In genomic region chr1:92952714-92953113, GRCh38 we compare ENCODE assay signal across 17 cellular contexts. TPM values are rescaled to one million over a fixed set of nuclear protein-coding genes. Genes with fewer than 3 reads are reported as not detected.
DNase-seq lines count a peak whose midpoint lies in the region; ATAC-seq and TF ChIP-seq lines count a peak whose summit lies in the region.
"Had no signal": no experiment of that assay in that cellular context is flagged by ENCODE, and none has a peak within 500 bp of the region (broad histone marks: within the 10 kb centered on the region; RNA-seq: fewer than 3 reads in every experiment).

No MANE protein-coding gene starts in this region.

- no peaks in the 10 kb centered on the region for H3K36me3 ChIP-seq in GM23248 (ENCODE audit: low read depth)
- H3K36me3 ChIP-seq: neutrophil had no signal

- TF ChIP-seq CTCF in GM12865 (IDR thresholded peaks at IDR 0.05; ENCODE audit: insufficient read depth, low read depth, low read length, missing control alignments) (no peak), natural killer cell (IDR thresholded peaks at IDR 0.05) (no peak)

- H3K4me3 Mint-ChIP-seq in activated CD4-positive, alpha-beta memory T cell treated with anti-CD3 and anti-CD28 coated beads, Interleukin-2, amount 10 ng/mL, durations not matched to agents 7 days and 5 days, result peak overlapping the region; percentile 9
- H3K4me3 Mint-ChIP-seq in activated CD4-positive, alpha-beta memory T cell treated with anti-CD3 and anti-CD28 coated beads for 36 hours, result no peak overlapping the region
- H3K4me3 Mint-ChIP-seq in activated T-helper 1 cell treated with anti-CD3 and anti-CD28 coated beads, Interleukin-12 subunit alpha, Interleukin-12 subunit beta, Interleukin-2, Interleukin-4 antibody, amounts not matched to agents 30 ng/mL and 10 ng/mL and 1 ng/mL, durations not matched to agents 14 hours and 24 hours and 36 hours, result peak overlapping the region; percentile 24
- H3K4me3 Mint-ChIP-seq in natural killer cell, result peak overlapping the region; percentile 72

- H3K27me3 ChIP-seq in GM23248 (replicated peaks; ENCODE audit: insufficient read depth), result no peaks in the 10 kb centered on the region

- peak overlapping the region; percentile 31 for H3K27ac Mint-ChIP-seq in activated CD4-positive, alpha-beta memory T cell treated with anti-CD3 and anti-CD28 coated beads, Interleukin-2, amount 10 ng/mL, durations not matched to agents 7 days and 5 days
- no peak overlapping the region for H3K27ac Mint-ChIP-seq in activated CD4-positive, alpha-beta memory T cell treated with anti-CD3 and anti-CD28 coated beads for 36 hours
- peak overlapping the region; percentile 46 for H3K27ac Mint-ChIP-seq in activated T-helper 1 cell treated with anti-CD3 and anti-CD28 coated beads, Interleukin-12 subunit alpha, Interleukin-12 subunit beta, Interleukin-2, Interleukin-4 antibody, amounts not matched to agents 30 ng/mL and 10 ng/mL and 1 ng/mL, durations not matched to agents 14 hours and 24 hours and 36 hours
- peak overlapping the region in 1 of 2 donors; percentile 21 for H3K27ac Mint-ChIP-seq in natural killer cell

- no peaks in the 10 kb centered on the region for H3K27me3 Mint-ChIP-seq in activated CD4-positive, alpha-beta memory T cell treated with anti-CD3 and anti-CD28 coated beads, Interleukin-2, amount 10 ng/mL, durations not matched to agents 7 days and 5 days
- H3K27me3 Mint-ChIP-seq in activated CD4-positive, alpha-beta memory T cell treated with anti-CD3 and anti-CD28 coated beads for 36 hours, result no peaks in the 10 kb centered on the region
- no peaks in the 10 kb centered on the region for H3K27me3 Mint-ChIP-seq in activated T-helper 1 cell treated with anti-CD3 and anti-CD28 coated beads, Interleukin-12 subunit alpha, Interleukin-12 subunit beta, Interleukin-2, Interleukin-4 antibody, amounts not matched to agents 30 ng/mL and 10 ng/mL and 1 ng/mL, durations not matched to agents 14 hours and 24 hours and 36 hours (ENCODE audit: insufficient read depth)
- H3K27me3 Mint-ChIP-seq in natural killer cell (ENCODE audit: low read depth in 2 of 2), result no peaks in the 10 kb centered on the region

- no peak for DNase-seq in activated CD4-positive, alpha-beta memory T cell treated with anti-CD3 and anti-CD28 coated beads, Interleukin-2, amount 10 ng/mL, durations not matched to agents 7 days and 5 days
- DNase-seq in activated CD4-positive, alpha-beta memory T cell treated with anti-CD3 and anti-CD28 coated beads for 36 hours, result no peak
- no peak for DNase-seq in GM12865 (ENCODE audit: low read depth)
- DNase-seq in activated T-helper 1 cell treated with anti-CD3 and anti-CD28 coated beads, Interleukin-12 subunit alpha, Interleukin-12 subunit beta, Interleukin-2, Interleukin-4 antibody, amounts not matched to agents 30 ng/mL and 10 ng/mL and 1 ng/mL, durations not matched to agents 14 hours and 24 hours and 36 hours (ENCODE audit: low spot score), result no peak
- no peak for DNase-seq in natural killer cell
- no peak for DNase-seq in GM23248
- no peak for DNase-seq in NCI-H446 treated with DMSO at 0.1 percent for 48 hours (lab: John Stamatoyannopoulos, UW)
- no peak for DNase-seq in NCI-H2171 (lab: John Stamatoyannopoulos, UW)
- DNase-seq: ACHN, anterior cingulate cortex, COR-L47, kidney, NCI-H1694, NCI-H446, SHP77 treated with DMSO at 0.1 percent for 48 hours, T1000 had no signal

- CTCF ChIA-PET in activated CD4-positive, alpha-beta memory T cell treated with anti-CD3 and anti-CD28 coated beads, Interleukin-2, amount 10 ng/mL, durations not matched to agents 7 days and 5 days (lab: Charles Lee), result interaction anchor here (0.6 to 7.4 kb wide), 5 partner anchors 8 to 931 kb away, joined by 3 to 63 read pairs (median 6); partner anchors contain the start of gene DIPK1A
- CTCF ChIA-PET in activated CD4-positive, alpha-beta memory T cell treated with anti-CD3 and anti-CD28 coated beads for 36 hours (lab: Charles Lee), result interaction anchor here (1.4 to 1.5 kb wide), 2 partner anchors 41 to 93 kb away, joined by 4 to 6 read pairs; no protein-coding TSS in a partner anchor

- peaks cover 30% of the 10 kb centered on the region for H3K4me1 ChIP-seq in GM23248 (ENCODE audit: insufficient read depth)

- H3K4me3 ChIP-seq in GM12865 (ENCODE audit: low read depth, low read length) (peak overlapping the region; percentile 54), GM23248 (no peak overlapping the region)

- no peaks in the 10 kb centered on the region for H4K20me1 ChIP-seq in GM23248 (ENCODE audit: insufficient read depth)

- no peaks in the 10 kb centered on the region for H3K9me3 Mint-ChIP-seq in activated CD4-positive, alpha-beta memory T cell treated with anti-CD3 and anti-CD28 coated beads, Interleukin-2, amount 10 ng/mL, durations not matched to agents 7 days and 5 days
- no peaks in the 10 kb centered on the region for H3K9me3 Mint-ChIP-seq in activated CD4-positive, alpha-beta memory T cell treated with anti-CD3 and anti-CD28 coated beads for 36 hours
- H3K9me3 Mint-ChIP-seq in activated T-helper 1 cell treated with anti-CD3 and anti-CD28 coated beads, Interleukin-12 subunit alpha, Interleukin-12 subunit beta, Interleukin-2, Interleukin-4 antibody, amounts not matched to agents 30 ng/mL and 10 ng/mL and 1 ng/mL, durations not matched to agents 14 hours and 24 hours and 36 hours, result no peaks in the 10 kb centered on the region
- no peaks in the 10 kb centered on the region for H3K9me3 Mint-ChIP-seq in natural killer cell

- peaks cover 76% of the 10 kb centered on the region for H3K79me2 ChIP-seq in GM23248 (ENCODE audit: insufficient read depth)

- H3K9ac ChIP-seq in GM23248, result no peak overlapping the region

- H3F3A ChIP-seq in GM23248 (ENCODE audit: insufficient read depth), result peaks cover 31% of the 10 kb centered on the region

- ATAC-seq in natural killer cell, result no peak

- WGBS in GM23248 (ENCODE audit: low coverage in 1 of 2, low lambda C conversion rate in 2 of 2, missing lambda C conversion rate in 2 of 2), 2 experiments, result 93 to 95% methylated on average over 1 of the region's 1 CpG

- H3K4me1 Mint-ChIP-seq in activated CD4-positive, alpha-beta memory T cell treated with anti-CD3 and anti-CD28 coated beads, Interleukin-2, amount 10 ng/mL, durations not matched to agents 7 days and 5 days, result peaks cover 32% of the 10 kb centered on the region
- H3K4me1 Mint-ChIP-seq in activated CD4-positive, alpha-beta memory T cell treated with anti-CD3 and anti-CD28 coated beads for 36 hours (ENCODE audit: low read depth), result peaks cover 46% of the 10 kb centered on the region
- H3K4me1 Mint-ChIP-seq in activated T-helper 1 cell treated with anti-CD3 and anti-CD28 coated beads, Interleukin-12 subunit alpha, Interleukin-12 subunit beta, Interleukin-2, Interleukin-4 antibody, amounts not matched to agents 30 ng/mL and 10 ng/mL and 1 ng/mL, durations not matched to agents 14 hours and 24 hours and 36 hours (ENCODE audit: low read depth), result peaks cover 58% of the 10 kb centered on the region
- peaks cover 43 to 47% of the 10 kb centered on the region in 2 donors for H3K4me1 Mint-ChIP-seq in natural killer cell

- peaks cover 3% of the 10 kb centered on the region for H3K36me3 Mint-ChIP-seq in activated CD4-positive, alpha-beta memory T cell treated with anti-CD3 and anti-CD28 coated beads, Interleukin-2, amount 10 ng/mL, durations not matched to agents 7 days and 5 days (ENCODE audit: low read depth)
- no peaks in the 10 kb centered on the region for H3K36me3 Mint-ChIP-seq in activated CD4-positive, alpha-beta memory T cell treated with anti-CD3 and anti-CD28 coated beads for 36 hours
- peaks cover 13% of the 10 kb centered on the region for H3K36me3 Mint-ChIP-seq in activated T-helper 1 cell treated with anti-CD3 and anti-CD28 coated beads, Interleukin-12 subunit alpha, Interleukin-12 subunit beta, Interleukin-2, Interleukin-4 antibody, amounts not matched to agents 30 ng/mL and 10 ng/mL and 1 ng/mL, durations not matched to agents 14 hours and 24 hours and 36 hours (ENCODE audit: low read depth)
- no peaks in the 10 kb centered on the region for H3K36me3 Mint-ChIP-seq in natural killer cell

- in situ Hi-C loops in GM23248 (cut with MboI), result no loop called here

- POLR2A ChIA-PET in activated CD4-positive, alpha-beta memory T cell treated with anti-CD3 and anti-CD28 coated beads, Interleukin-2, amount 10 ng/mL, durations not matched to agents 7 days and 5 days (lab: Charles Lee), result interaction anchor here (1.0 to 6.9 kb wide), 2 partner anchors 9 to 75 kb away, joined by 3 to 59 read pairs; partner anchors contain the start of gene DIPK1A
- POLR2A ChIA-PET in activated CD4-positive, alpha-beta memory T cell treated with anti-CD3 and anti-CD28 coated beads for 36 hours (lab: Charles Lee), result no interaction called here

- no peak overlapping the region for H3K27ac ChIP-seq in GM23248
- H3K27ac ChIP-seq: neutrophil had no signal

- H3K9me2 ChIP-seq in GM23248 (ENCODE audit: insufficient read depth), result no peaks in the 10 kb centered on the region

- no peaks in the 10 kb centered on the region for H3K9me3 ChIP-seq in GM23248 (ENCODE audit: low read depth)
- H3K9me3 ChIP-seq: neutrophil had no signal

- intact Hi-C loops in activated CD4-positive, alpha-beta memory T cell treated with anti-CD3 and anti-CD28 coated beads for 36 hours (cut with micrococcal nuclease), result loop anchor here (5.0 kb wide), 1 partner anchor 75 kb away; no protein-coding TSS in a partner anchor
- intact Hi-C loops in activated T-helper 1 cell treated with anti-CD3 and anti-CD28 coated beads, Interleukin-12 subunit alpha, Interleukin-12 subunit beta, Interleukin-2, Interleukin-4 antibody, amounts not matched to agents 30 ng/mL and 10 ng/mL and 1 ng/mL, durations not matched to agents 14 hours and 24 hours and 36 hours (cut with micrococcal nuclease), result no loop called here
- intact Hi-C loops in natural killer cell (cut with micrococcal nuclease), result loop anchor here (5.0 kb wide), 1 partner anchor 40 kb away; no protein-coding TSS in a partner anchor

- no peak overlapping the region for H3K4me2 ChIP-seq in GM23248 (ENCODE audit: unreplicated experiment)

- H2AFZ ChIP-seq in GM23248, result no peak overlapping the region

RNA-seq across cellular contexts. Expression of gene DIPK1A, which starts 8.5 kb away (rescaled TPM):
- 10 to 100 TPM; 12.7 to 17.2 TPM for total RNA-seq in activated CD4-positive, alpha-beta memory T cell treated with anti-CD3 and anti-CD28 coated beads, Interleukin-2, amount 10 ng/mL, durations not matched to agents 7 days and 5 days
- total RNA-seq in activated CD4-positive, alpha-beta memory T cell treated with anti-CD3 and anti-CD28 coated beads for 36 hours, result 1 to 10 TPM; 8.2 to 8.7 TPM
- total RNA-seq in activated T-helper 1 cell treated with anti-CD3 and anti-CD28 coated beads, Interleukin-12 subunit alpha, Interleukin-12 subunit beta, Interleukin-2, Interleukin-4 antibody, amounts not matched to agents 30 ng/mL and 10 ng/mL and 1 ng/mL, durations not matched to agents 14 hours and 24 hours and 36 hours, result 20.3 and 20.8 TPM in 2 replicates
- total RNA-seq in natural killer cell, result 10 to 100 TPM in 2 of 3 donors, 1 to 10 TPM in 1; 7.0 to 11.3 (median 11.2) TPM
- total RNA-seq in GM23248 (2014; rRNA removed; shearing (Covaris generic)), result 22.3 and 26.6 TPM in 2 replicates
- 49.6 and 51.6 TPM in 2 replicates for polyA plus RNA-seq in GM23248 (2016; fragmentation: Nextera tagmentation; extraction: Ambion mirVana)
